Comparison of ENCODE assay signal across 8 cellular contexts in genomic region chr1:198788561-198789064, GRCh38.
DNase-seq lines count a peak whose midpoint lies in the region; ATAC-seq and TF ChIP-seq lines count a peak whose summit lies in the region.

No MANE protein-coding gene starts in this region.

- 42 to 59% methylated on average over 3 of the region's 3 CpGs for WGBS in tibial nerve, 2 donors

- H3K9ac ChIP-seq in HCT116 (ENCODE audit: low read length), result no peak overlapping the region

- H3K27me3 ChIP-seq in HCT116 (ENCODE audit: insufficient read depth, low read length) (no peaks in the 10 kb centered on the region), tibial nerve (no peaks in the 10 kb centered on the region)

- H3K36me3 ChIP-seq in HCT116 (ENCODE audit: control insufficient read depth in 1 of 2, insufficient read depth in 2 of 2, low read length in 2 of 2), result no peaks in the 10 kb centered on the region
- H3K36me3 ChIP-seq in tibial nerve, result no peaks in the 10 kb centered on the region

- no peak for TF ChIP-seq POLR2A in HCT116 (IDR thresholded peaks at IDR 0.05; ENCODE audit: borderline replicate concordance, extremely low read depth, insufficient read depth, insufficient read length)
- no peak for TF ChIP-seq POLR2A in tibial nerve (IDR thresholded peaks at IDR 0.05)

- peak overlapping the region; percentile 92 for H3K27ac Mint-ChIP-seq in endothelial cell (ENCODE audit: unreplicated experiment)

- no peak overlapping the region for H3K27ac ChIP-seq in HCT116 (ENCODE audit: low read depth, low read length)
- H3K27ac ChIP-seq in tibial nerve, result no peak overlapping the region

- H4K20me1 ChIP-seq in HCT116 (ENCODE audit: insufficient read depth), result no peaks in the 10 kb centered on the region

- H3K9me3 ChIP-seq in HCT116 (ENCODE audit: control insufficient read depth in 1 of 2, insufficient read depth in 1 of 2, low read depth in 1 of 2, low read length in 2 of 2) (no peaks in the 10 kb centered on the region), tibial nerve (no peaks in the 10 kb centered on the region)

- peaks cover 5% of the 10 kb centered on the region for H3K4me1 Mint-ChIP-seq in endothelial cell (ENCODE audit: unreplicated experiment)

- no peak overlapping the region for H3K4me3 Mint-ChIP-seq in endothelial cell (ENCODE audit: unreplicated experiment)

- no peaks in the 10 kb centered on the region for H3K27me3 Mint-ChIP-seq in endothelial cell (ENCODE audit: unreplicated experiment)

- DNase-seq in NCI-H82 (lab: John Stamatoyannopoulos, UW) (peak; percentile 43), NCI-H82 treated with DMSO at 0.1 percent for 48 hours (lab: John Stamatoyannopoulos, UW; ENCODE audit: unreplicated experiment) (no peak), HCT116 (ENCODE audit: low read depth, low spot score) (no peak), NAMALWA (ENCODE audit: low spot score) (peak; percentile 84), endothelial cell (ENCODE audit: low spot score) (peak; percentile 57), sciatic nerve (ENCODE audit: low spot score) (no peak), GM19238 (ENCODE audit: insufficient read length, low spot score) (no peak), tibial nerve (ENCODE audit: low spot score in 2 of 2) (no peak)

- no peaks in the 10 kb centered on the region for H3K79me2 ChIP-seq in HCT116 (ENCODE audit: insufficient read depth, low read length)

- no peaks in the 10 kb centered on the region for H3K9me2 ChIP-seq in HCT116 (ENCODE audit: insufficient read depth)

- no peak overlapping the region for H2AFZ ChIP-seq in HCT116 (ENCODE audit: low read depth, low read length, poor library complexity, severe bottlenecking)

- no peaks in the 10 kb centered on the region for H3K4me1 ChIP-seq in HCT116 (ENCODE audit: control insufficient read depth in 1 of 2, insufficient read depth in 2 of 2, low read length in 2 of 2)
- H3K4me1 ChIP-seq in tibial nerve, result no peaks in the 10 kb centered on the region

- no peak for TF ChIP-seq EP300 in tibial nerve (IDR thresholded peaks at IDR 0.05)

- TF ChIP-seq CTCF in HCT116 (IDR thresholded peaks at IDR 0.05 in 2 of 3, conservative IDR thresholded peaks at IDR 0.05 in 1 of 3; ENCODE audit: borderline replicate concordance in 1 of 3, insufficient read depth in 1 of 3, low read depth in 2 of 3, low read length in 2 of 3), result peak; percentile 19 to 50 (median 38); a peak in 4 of 6 replicates
- no peak for TF ChIP-seq CTCF in endothelial cell (IDR thresholded peaks at IDR 0.05; ENCODE audit: unreplicated experiment)
- TF ChIP-seq CTCF in tibial nerve (IDR thresholded peaks at IDR 0.05), result no peak

- CTCF ChIA-PET in HCT116 (lab: Charles Lee), result interaction anchor here (0.6 kb wide), 2 partner anchors 11 to 31 kb away, joined by 3 read pairs; no protein-coding TSS in a partner anchor

- ATAC-seq in HCT116 (peak; percentile 75), sciatic nerve (peak; percentile 56)

- H3K4me3 ChIP-seq in HCT116 (replicated peaks in 1 of 2; ENCODE audit: low read depth in 1 of 2, low read length in 2 of 2), result no peak overlapping the region
- no peak overlapping the region for H3K4me3 ChIP-seq in tibial nerve

- H3K9me3 Mint-ChIP-seq in endothelial cell (ENCODE audit: unreplicated experiment), result no peaks in the 10 kb centered on the region

- POLR2A ChIA-PET in HCT116 (lab: Charles Lee), result no interaction called here

- no peak for TF ChIP-seq RAD21 in HCT116 (IDR thresholded peaks at IDR 0.05; ENCODE audit: low read depth)

- H3K36me3 Mint-ChIP-seq in endothelial cell (ENCODE audit: low read depth, unreplicated experiment), result no peaks in the 10 kb centered on the region

- intact Hi-C loops in HCT116 (cut with micrococcal nuclease) (no loop called here), sciatic nerve (cut with DNase I) (no loop called here)

- BruUV-seq in HCT116 (replicated peaks; lab: Mats Ljungman, UMichigan), result no TSS peak

- RAD21 ChIA-PET in HCT116 (lab: Charles Lee; ENCODE audit: low non-redundant PET in 1 of 2, low total read pairs in 2 of 2, uncharacterized antibody in 2 of 2, unreplicated experiment in 2 of 2), result no interaction called here

- no peak overlapping the region for H3K4me2 ChIP-seq in HCT116 (ENCODE audit: low read length)

TF ChIP-seq in HCT116, 20 proteins besides CTCF, POLR2A, EP300 and RAD21:
- TF ChIP-seq POLR2AphosphoS5 (IDR thresholded peaks at IDR 0.05; ENCODE audit: low read depth, low read length) (no peak), ZNF274 (IDR thresholded peaks at IDR 0.05; ENCODE audit: low read depth, low read length) (no peak), MAX (IDR thresholded peaks at IDR 0.05) (no peak), SRF (IDR thresholded peaks at IDR 0.05; ENCODE audit: low read depth) (no peak), EZH2 (IDR thresholded peaks at IDR 0.05) (no peak)

Comparison
In these comparisons a context has a peak if more than half of its experiments do, and no peak if none do; other contexts are left out.
1. DNase-seq: peak in NCI-H82 (single experiment), NAMALWA (single experiment) and endothelial cell (single experiment); none in NCI-H82 treated with DMSO at 0.1 percent for 48 hours (single experiment), HCT116 (single experiment), sciatic nerve (single experiment), GM19238 (single experiment) and tibial nerve (0 of 2).
2. CTCF ChIP-seq: peak in HCT116 (3 of 3); none in endothelial cell (single experiment) and tibial nerve (0 of 5).